Comparison of ENCODE assay signal across 8 cellular contexts in the genomic region with DNA sequence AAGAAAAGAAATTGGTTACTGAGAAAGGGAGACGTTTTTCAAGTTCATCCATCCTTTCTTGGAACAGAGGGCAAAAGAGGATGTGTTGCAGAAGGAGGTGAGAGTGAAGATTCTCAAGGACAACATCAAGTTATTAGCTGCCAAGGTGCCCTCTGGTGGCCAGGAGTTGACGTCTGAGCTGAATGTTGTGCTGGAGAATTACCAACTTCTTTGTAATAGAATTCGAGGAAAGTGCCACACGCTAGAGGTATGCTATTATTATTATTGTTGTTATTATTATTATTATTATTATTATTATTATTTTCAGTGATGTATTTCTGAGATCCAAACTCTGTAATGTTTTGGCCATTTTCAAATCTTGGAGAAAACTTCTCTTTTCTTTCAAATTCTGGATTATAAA.
DNase-seq lines count a peak whose midpoint lies in the region; ATAC-seq, FAIRE-seq and TF ChIP-seq lines count a peak whose summit lies in the region.

No MANE protein-coding gene starts in this region.

- H3K4me3 ChIP-seq in trophoblast cell (ENCODE audit: low read depth, low read length) (no peak overlapping the region), upper lobe of right lung (no peak overlapping the region)

- no CpG with 5 or more reads among the region's 4 CpGs for WGBS in trophoblast cell (ENCODE audit: extremely low coverage, insufficient coverage, insufficient read length)

- H3K79me1 ChIP-seq in trophoblast cell (ENCODE audit: low read length): no peaks in the 10 kb centered on the region

- peaks cover 4 to 7% of the 10 kb centered on the region in 2 experiments for H3K36me3 ChIP-seq in trophoblast cell (ENCODE audit: control insufficient read depth in 1 of 2, insufficient read depth in 2 of 2, low read length in 2 of 2)
- H3K36me3 ChIP-seq in upper lobe of right lung: peaks cover 53% of the 10 kb centered on the region

- FAIRE-seq in frontal cortex (lab: Jason Lieb, UNC): peak; percentile 66

- peak; percentile 64 for TF ChIP-seq CTCF in upper lobe of right lung (IDR thresholded peaks at IDR 0.05)

- no peaks in the 10 kb centered on the region for H3K9me3 ChIP-seq in trophoblast cell (ENCODE audit: insufficient read depth, low read depth, low read length)
- no peaks in the 10 kb centered on the region for H3K9me3 ChIP-seq in upper lobe of right lung

- no peaks in the 10 kb centered on the region for H3K27me3 ChIP-seq in trophoblast cell (ENCODE audit: insufficient read depth, low read length)
- H3K27me3 ChIP-seq in upper lobe of right lung: no peaks in the 10 kb centered on the region

- no peak overlapping the region for H3K27ac ChIP-seq in trophoblast cell (ENCODE audit: low read depth, low read length)
- H3K27ac ChIP-seq in upper lobe of right lung: no peak overlapping the region

- peak; percentile 57 for DNase-seq in D341Med (ENCODE audit: low spot score)
- DNase-seq in KG1 (lab: John Stamatoyannopoulos, UW): peak; percentile 31
- peak; percentile 8 for DNase-seq in SIG-M5 (lab: John Stamatoyannopoulos, UW)
- DNase-seq in activated T-helper 9 cell treated with anti-CD3 and anti-CD28 coated beads, Interleukin-2, amount 50 U/mL, for 16 hours (ENCODE audit: low read depth): peak; percentile 53
- peak; percentile 35 to 58 for DNase-seq in frontal cortex (ENCODE audit: low spot score in 2 of 2)
- DNase-seq in trophoblast cell: peak; percentile 75 to 84
- peak; percentile 77 for DNase-seq in upper lobe of right lung

- H4K91ac ChIP-seq in trophoblast cell (ENCODE audit: low read depth, low read length): no peak overlapping the region

- no peak overlapping the region for H3K23ac ChIP-seq in trophoblast cell (ENCODE audit: low read length)

- no peak overlapping the region for H2AK5ac ChIP-seq in trophoblast cell (ENCODE audit: low read length)

- no peak overlapping the region for H3K4me2 ChIP-seq in trophoblast cell (ENCODE audit: low read length)

- no peak overlapping the region for H2BK120ac ChIP-seq in trophoblast cell (ENCODE audit: insufficient read depth, low read length, poor library complexity)

- no peak overlapping the region for H2BK12ac ChIP-seq in trophoblast cell (ENCODE audit: low read length)

- no peak overlapping the region for H3K14ac ChIP-seq in trophoblast cell (ENCODE audit: low read length)

- no peaks in the 10 kb centered on the region for H3K79me2 ChIP-seq in trophoblast cell (ENCODE audit: control insufficient read depth, insufficient read depth, low read length, poor library complexity)

- H3K18ac ChIP-seq in trophoblast cell (ENCODE audit: low read length): no peak overlapping the region

- H3K4ac ChIP-seq in trophoblast cell (ENCODE audit: low read depth, low read length): no peak overlapping the region

- H2BK5ac ChIP-seq in trophoblast cell (ENCODE audit: low read depth, low read length, poor library complexity): no peak overlapping the region

- no peak overlapping the region for H2AFZ ChIP-seq in trophoblast cell (ENCODE audit: insufficient read depth, low read length, poor library complexity)

- no peak overlapping the region for H4K12ac ChIP-seq in trophoblast cell (ENCODE audit: low read depth, low read length)

- H3K4me1 ChIP-seq in trophoblast cell (ENCODE audit: control insufficient read depth in 1 of 2, insufficient read depth in 2 of 2, low read length in 2 of 2): no peaks in the 10 kb centered on the region
- peaks cover 13% of the 10 kb centered on the region for H3K4me1 ChIP-seq in upper lobe of right lung

- H3K9ac ChIP-seq in trophoblast cell (ENCODE audit: low read length): no peak overlapping the region

- ATAC-seq in GM21447 (IDR thresholded peaks at IDR 0.05; ENCODE audit: unreplicated experiment) (peak; percentile 58), upper lobe of right lung (peak; percentile 89)

- intact Hi-C loops in upper lobe of right lung (cut with DNase I): loop anchor here (10.0 kb wide), 1 partner anchor 377 kb away; no protein-coding TSS in a partner anchor

- no peak overlapping the region for H4K8ac ChIP-seq in trophoblast cell (ENCODE audit: low read depth, low read length)

Comparison
In these comparisons a context has a peak if more than half of its experiments do, and no peak if none do; other contexts are left out.
1. DNase-seq: peak in every context shown above with its lines; median percentile 80 in trophoblast cell; 77 in upper lobe of right lung; 57 in D341Med; 53 in activated T-helper 9 cell treated with anti-CD3 and anti-CD28 coated beads, Interleukin-2, amount 50 U/mL, for 16 hours; 46 in frontal cortex; 31 in KG1; 8 in SIG-M5.